ENCODE assay signal across 8 cellular contexts in the genomic region with DNA sequence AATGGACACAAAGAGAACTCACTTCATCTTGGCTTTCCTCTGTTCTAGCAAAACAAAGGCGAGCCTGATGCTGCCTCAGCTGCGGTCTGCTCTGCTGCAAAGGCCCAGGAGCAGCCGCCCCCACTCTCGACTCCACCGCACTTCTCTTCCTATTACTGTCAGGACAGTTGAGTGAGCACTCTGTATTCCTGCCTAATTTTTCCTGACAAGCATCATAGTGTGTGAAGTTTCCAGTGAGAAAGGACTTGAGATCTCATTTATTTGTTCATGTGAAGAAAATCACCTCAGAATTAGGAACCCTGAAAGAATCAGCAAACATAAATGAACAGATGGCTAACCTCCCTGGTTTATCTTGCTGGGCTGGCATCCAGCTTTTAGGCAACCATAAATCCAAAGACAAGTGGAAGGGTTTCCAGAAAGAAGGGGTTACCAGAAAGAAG. TPM values are rescaled to one million over a fixed set of nuclear protein-coding genes. Genes with fewer than 3 reads are reported as not detected.
DNase-seq lines count a peak whose midpoint lies in the region; ATAC-seq, FAIRE-seq and TF ChIP-seq lines count a peak whose summit lies in the region.

No MANE protein-coding gene starts in this region.

- no TSS peak for BruUV-seq in GM12878 (replicated peaks; lab: Mats Ljungman, UMichigan)

- no peak for FAIRE-seq in GM12878 (lab: Jason Lieb, UNC)

- TF ChIP-seq EP300 in GM12878 (IDR thresholded peaks at IDR 0.05; ENCODE audit: borderline replicate concordance in 1 of 2, control insufficient read depth in 1 of 2, low read depth in 2 of 2, low read length in 2 of 2) (no peak), stomach (IDR thresholded peaks at IDR 0.05) (no peak)

- H3K79me2 ChIP-seq in GM12878 (ENCODE audit: control insufficient read depth, insufficient read depth, low read length) = no peaks in the 10 kb centered on the region; the same call in none of the 2 replicates

- H4K20me1 ChIP-seq in GM12878 (ENCODE audit: control insufficient read depth, insufficient read depth) = no peaks in the 10 kb centered on the region

- peak overlapping the region; percentile 24 for H3K4me3 ChIP-seq in GM12878
- H3K4me3 ChIP-seq in stomach = no peak overlapping the region

- in situ Hi-C loops in GM12878 (cut with MboI) = no loop called here

- POLR2A ChIA-PET in GM12878 (lab: Charles Lee) = interaction anchor here (1.2 to 1.3 kb wide), 2 partner anchors 12 to 13 kb away, joined by 3 read pairs; no protein-coding TSS in a partner anchor

- TF ChIP-seq RAD21 in GM12878 (IDR thresholded peaks at IDR 0.05; ENCODE audit: insufficient read depth, low read depth, low read length) = no peak

- H3K36me3 ChIP-seq in GM12878 (ENCODE audit: control insufficient read depth in 2 of 2, insufficient read depth in 2 of 2, low read length in 1 of 2) (no peaks in the 10 kb centered on the region; a peak in 1 of 4 replicates), stomach (peaks cover 4 to 27% (median 25%) of the 10 kb centered on the region in 4 donors)

- RAD21 ChIA-PET in GM12878 (lab: Charles Lee; ENCODE audit: unreplicated experiment) = interaction anchor here (1.6 kb wide), 1 partner anchor 12 kb away, joined by 6 read pairs; no protein-coding TSS in a partner anchor

- intact Hi-C loops in GM12878 (cut with micrococcal nuclease; ENCODE audit: unreplicated experiment) = loop anchor here (1.0 to 2.0 kb wide), 2 partner anchors 15 to 103 kb away; a partner anchor contains a TSS
- intact Hi-C loops in stomach (cut with DNase I; ENCODE audit: low total_unique reads) = no loop called here

- no peak overlapping the region for H2AFZ ChIP-seq in GM12878 (ENCODE audit: control insufficient read depth, low read depth, low read length)

- SMC1A ChIA-PET in GM12878 (lab: Charles Lee; ENCODE audit: uncharacterized antibody, unreplicated experiment) = interaction anchor here (1.4 to 4.7 kb wide), 4 partner anchors 13 to 177 kb away, joined by 4 to 54 read pairs (median 6); no protein-coding TSS in a partner anchor

- ATAC-seq in HG02885 (IDR thresholded peaks at IDR 0.05; ENCODE audit: poor library complexity, unreplicated experiment) = peak; percentile 34
- peak; percentile 30 for ATAC-seq in GM12878
- no peak for ATAC-seq in HG03108 (IDR thresholded peaks at IDR 0.05; ENCODE audit: unreplicated experiment)
- ATAC-seq in GM18517 (IDR thresholded peaks at IDR 0.05; ENCODE audit: unreplicated experiment) = no peak

- peak overlapping the region; percentile 36; the same call in 1 of the 2 replicates for H3K9ac ChIP-seq in GM12878 (ENCODE audit: control insufficient read depth, insufficient read depth, low read length)

- peaks cover 54% of the 10 kb centered on the region for H3K4me1 ChIP-seq in GM12878 (ENCODE audit: control insufficient read depth, insufficient read depth, low read length)
- peaks cover 76 to 99% (median 91%) of the 10 kb centered on the region in 4 donors for H3K4me1 ChIP-seq in stomach

- H3K27me3 ChIP-seq in GM12878 (replicated peaks in 1 of 2; ENCODE audit: control insufficient read depth in 2 of 2, insufficient read depth in 2 of 2, low read length in 1 of 2) (no peaks in the 10 kb centered on the region), layer of hippocampus (ENCODE audit: control insufficient read depth, insufficient read depth, low read length) (no peaks in the 10 kb centered on the region), stomach (no peaks in the 10 kb centered on the region)

- CTCF ChIA-PET in GM12878 (lab: Yijun Ruan, JAX) = interaction anchor here (1.6 to 3.2 kb wide), 2 partner anchors 13 to 18 kb away, joined by 11 to 37 read pairs; a partner anchor contains a TSS

- TF ChIP-seq POLR2A in GM12878 (IDR thresholded peaks at IDR 0.05; ENCODE audit: low read depth, low read length) (no peak), stomach (IDR thresholded peaks at IDR 0.05) (no peak)

- H3K9me3 ChIP-seq in GM12878 (replicated peaks; ENCODE audit: control insufficient read depth, insufficient read depth, low read length) (no peaks in the 10 kb centered on the region; the same call in 1 of the 3 replicates), stomach (no peaks in the 10 kb centered on the region)

- WGBS in GM12878 (ENCODE audit: insufficient coverage, insufficient replicate concordance, low lambda C conversion rate, missing lambda C conversion rate) = 94% methylated on average over 5 of the region's 5 CpGs
- WGBS in stomach, 5 donors = 6 to 16% (median 12%) methylated on average over 5 of the region's 5 CpGs

- DNase-seq in DMS79 treated with DMSO at 0.1 percent for 48 hours (lab: John Stamatoyannopoulos, UW) = peak; percentile 96
- DNase-seq in NCI-H510A (lab: John Stamatoyannopoulos, UW) = peak; percentile 73
- no peak for DNase-seq in GM12878 (ENCODE audit: low read depth, low spot score)
- no peak for DNase-seq in stomach

- H3K27ac ChIP-seq in GM12878 (ENCODE audit: control insufficient read depth, insufficient read depth) (peak overlapping the region; percentile 95), layer of hippocampus (ENCODE audit: low read depth, low read length) (peak overlapping the region; percentile 93), stomach (peak overlapping the region; percentile 64 to 84 (median 82))

- TF ChIP-seq CTCF in GM12878 (IDR thresholded peaks at IDR 0.05 in 2 of 3, conservative IDR thresholded peaks at IDR 0.05 in 1 of 3; ENCODE audit: control insufficient read depth in 2 of 3, extremely low read depth in 1 of 3, insufficient read depth in 1 of 3, low read depth in 3 of 3, low read length in 3 of 3) = no peak
- TF ChIP-seq CTCF in stomach (IDR thresholded peaks at IDR 0.05) = no peak

- peak overlapping the region; percentile 97 for H3K4me2 ChIP-seq in GM12878 (ENCODE audit: control insufficient read depth, insufficient read depth)

TF ChIP-seq in GM12878, 131 proteins besides CTCF, POLR2A, EP300 and RAD21 (continues in another document):
- TF ChIP-seq EED (IDR thresholded peaks at IDR 0.05; ENCODE audit: low read depth) = peak; percentile 20; the same call in 1 of the 2 replicates

RNA-seq across cellular contexts. Expression of a gene that starts 15.6 kb away (rescaled TPM):
- total RNA-seq in GM12878 (2013; cell fraction: nucleolus; rRNA removed) = 11.8 and 13.3 TPM in 2 replicates
- total RNA-seq in GM12878 (2014; rRNA removed) (10.7 and 11.9 TPM in 2 replicates), GM12878 (2014; rRNA removed; fragmentation: Illumina TruSeq; extraction: Trizol) (9.2 and 9.5 TPM in 2 replicates), GM12878 (2021) (6.2 and 8.4 TPM in 2 replicates), stomach (100 to 1,000 TPM in 3 of 5 donors, 10 to 100 TPM in 2; 84.0 to 293 (median 161) TPM)
- polyA plus RNA-seq in GM12878 (2011; ENCODE audit: low read depth) = 20.3 TPM
- polyA plus RNA-seq in GM12878 (2011; rRNA removed) (9.9 and 10.9 TPM in 2 replicates), GM12878 (2014; fragmentation: Illumina TruSeq; extraction: Trizol) (9.7 and 10.3 TPM in 2 replicates), GM12878 (2014; fragmentation: Nextera tagmentation; extraction: Ambion mirVana) (1 to 10 TPM; 2.1 to 3.7 TPM), GM12878 (2014; rRNA removed) (5.6 and 6.7 TPM in 2 replicates), GM12878 (2016; fragmentation: Nextera tagmentation; extraction: Ambion mirVana) (10 to 100 TPM; 11.5 to 11.7 TPM), stomach (10 to 100 TPM; 30.4 to 55.3 (median 42.7) TPM)
- 4.6 and 5.0 TPM in 2 replicates for polyA plus RNA-seq in GM12878 (2011; cell fraction: cytosol; rRNA removed)
- 5.7 and 6.6 TPM in 2 replicates for polyA plus RNA-seq in GM12878 (2011; cell fraction: nucleus; rRNA removed)
- 12.4 and 14.6 TPM in 2 replicates for polyA plus RNA-seq in GM12878 (2012)
- 19.4 and 25.1 TPM in 2 replicates for polyA minus RNA-seq in GM12878 (2011; rRNA and poly(A)+ RNA removed)
- 4.1 TPM in 2 replicates for polyA minus RNA-seq in GM12878 (2011; cell fraction: cytosol; rRNA and poly(A)+ RNA removed)
- polyA minus RNA-seq in GM12878 (2011; cell fraction: nucleus; rRNA and poly(A)+ RNA removed) = 6.2 and 15.4 TPM in 2 replicates

RNA-seq across cellular contexts. Expression of a gene that starts 49.8 kb away (rescaled TPM):
- 79.3 and 81.0 TPM in 2 replicates for total RNA-seq in GM12878 (2013; cell fraction: nucleolus; rRNA removed)
- total RNA-seq in GM12878 (2014; rRNA removed) (40.9 and 48.1 TPM in 2 replicates), GM12878 (2014; rRNA removed; fragmentation: Illumina TruSeq; extraction: Trizol) (51.9 and 52.9 TPM in 2 replicates), GM12878 (2021) (37.2 and 39.6 TPM in 2 replicates), stomach (10 to 100 TPM in 3 of 5 donors, 1 to 10 TPM in 2; 9.3 to 87.6 (median 10.3) TPM)
- 13.3 TPM for polyA plus RNA-seq in GM12878 (2011; ENCODE audit: low read depth)
- polyA plus RNA-seq in GM12878 (2011; rRNA removed) (69.0 and 122 TPM in 2 replicates), GM12878 (2014; fragmentation: Illumina TruSeq; extraction: Trizol) (44.1 and 54.6 TPM in 2 replicates), GM12878 (2014; fragmentation: Nextera tagmentation; extraction: Ambion mirVana) (10 to 100 TPM; 17.5 to 27.7 TPM), GM12878 (2014; rRNA removed) (31.1 and 33.6 TPM in 2 replicates), GM12878 (2016; fragmentation: Nextera tagmentation; extraction: Ambion mirVana) (10 to 100 TPM; 43.7 to 44.6 TPM), stomach (10 to 100 TPM; 14.2 to 21.8 (median 21.5) TPM)
- polyA plus RNA-seq in GM12878 (2011; cell fraction: cytosol; rRNA removed) = 19.6 and 21.1 TPM in 2 replicates
- polyA plus RNA-seq in GM12878 (2011; cell fraction: nucleus; rRNA removed) = 31.3 and 38.7 TPM in 2 replicates
- 23.0 and 26.3 TPM in 2 replicates for polyA plus RNA-seq in GM12878 (2012)
- polyA minus RNA-seq in GM12878 (2011; rRNA and poly(A)+ RNA removed) = 77.8 and 123 TPM in 2 replicates
- polyA minus RNA-seq in GM12878 (2011; cell fraction: cytosol; rRNA and poly(A)+ RNA removed) = 25.5 and 27.8 TPM in 2 replicates
- 17.5 and 20.6 TPM in 2 replicates for polyA minus RNA-seq in GM12878 (2011; cell fraction: nucleus; rRNA and poly(A)+ RNA removed)

RNA-seq across cellular contexts. Expression of a gene that starts 53.5 kb away (rescaled TPM):
- not detected in 2 replicates for total RNA-seq in GM12878 (2013; cell fraction: nucleolus; rRNA removed)
- total RNA-seq in GM12878 (2014; rRNA removed) = not detected in 2 replicates
- total RNA-seq in GM12878 (2014; rRNA removed; fragmentation: Illumina TruSeq; extraction: Trizol) = not detected in 2 replicates
- total RNA-seq in GM12878 (2021) = not detected in 2 replicates
- polyA plus RNA-seq in GM12878 (2011; ENCODE audit: low read depth) = not detected
- polyA plus RNA-seq in GM12878 (2011; rRNA removed) = not detected in 2 replicates
- polyA plus RNA-seq in GM12878 (2011; cell fraction: cytosol; rRNA removed) = not detected in 2 replicates
- not detected in 2 replicates for polyA plus RNA-seq in GM12878 (2011; cell fraction: nucleus; rRNA removed)
- polyA plus RNA-seq in GM12878 (2012) = 0.11 TPM in 1 of 2 replicates, not detected in the other
- polyA plus RNA-seq in GM12878 (2014; fragmentation: Illumina TruSeq; extraction: Trizol) = not detected in 2 replicates
- under 1 TPM in 1 of 2 experiments, not detected in 1; 0.03 TPM for polyA plus RNA-seq in GM12878 (2014; fragmentation: Nextera tagmentation; extraction: Ambion mirVana)
- not detected in 2 replicates for polyA plus RNA-seq in GM12878 (2014; rRNA removed)
- not detected for polyA plus RNA-seq in GM12878 (2016; fragmentation: Nextera tagmentation; extraction: Ambion mirVana)
- polyA minus RNA-seq in GM12878 (2011; rRNA and poly(A)+ RNA removed) = not detected in 2 replicates
- polyA minus RNA-seq in GM12878 (2011; cell fraction: cytosol; rRNA and poly(A)+ RNA removed) = not detected in 2 replicates
- polyA minus RNA-seq in GM12878 (2011; cell fraction: nucleus; rRNA and poly(A)+ RNA removed) = not detected in 2 replicates
- total RNA-seq in stomach = 1 to 10 TPM in 3 of 5 donors, under 1 TPM in 1, not detected in 1; under 0.01 to 9.5 (median 5.6) TPM
- polyA plus RNA-seq in stomach = 10 to 100 TPM in 1 of 3 donors, 1 to 10 TPM in 2; 6.2 to 10.8 (median 6.5) TPM

Comparison
In these comparisons a context has a peak if more than half of its experiments do, and no peak if none do; other contexts are left out.
1. DNase-seq: peak in DMS79 treated with DMSO at 0.1 percent for 48 hours (single experiment) and NCI-H510A (single experiment); none in GM12878 (single experiment) and stomach (single experiment).
2. ATAC-seq: peak in HG02885 (single experiment) and GM12878 (single experiment); none in HG03108 (single experiment) and GM18517 (single experiment).
3. RNA of a gene that starts 15.6 kb away (total RNA-seq): 84.0 to 293 TPM in stomach; 6.2 to 13.3 TPM in GM12878; every median in the first group is over 4 times any median in the second.
4. Peak in every context shown above with its lines, with median percentiles within 50 percentile points of each other: H3K27ac ChIP-seq.